15 cellular contexts compared by ENCODE assay signal in the genomic region with DNA sequence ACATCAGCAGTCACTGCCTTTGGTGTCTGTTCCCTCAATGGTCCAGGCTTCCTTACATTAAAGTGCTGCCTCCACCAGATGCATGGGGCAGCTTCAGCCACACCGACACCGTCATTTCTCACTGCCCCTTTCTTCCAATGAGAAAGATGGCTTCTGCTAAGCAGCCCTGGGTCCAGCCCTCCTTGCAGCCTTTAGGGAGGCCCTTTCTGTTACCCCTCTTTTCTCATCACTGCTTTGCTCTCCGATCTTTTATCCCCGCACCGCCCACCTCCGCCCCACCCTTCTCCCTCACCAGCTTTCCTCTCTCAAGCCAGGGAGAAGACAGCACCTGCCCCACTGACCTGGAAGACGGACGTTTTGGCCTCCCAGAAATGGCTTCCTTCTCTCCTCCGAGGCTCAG. TPM values are rescaled to one million over a fixed set of nuclear protein-coding genes. Genes with fewer than 3 reads are reported as not detected.
DNase-seq lines count a peak whose midpoint lies in the region; ATAC-seq, FAIRE-seq and TF ChIP-seq lines count a peak whose summit lies in the region.
"Had no signal": no experiment of that assay in that cellular context is flagged by ENCODE, and none has a peak within 500 bp of the region (broad histone marks: within the 10 kb centered on the region; RNA-seq: fewer than 3 reads in every experiment).

No MANE protein-coding gene starts in this region.

- no peak for DNase-seq in activated naive CD4-positive, alpha-beta T cell (lab: John Stamatoyannopoulos, UW)
- no peak for DNase-seq in T-helper 17 cell
- no peak for DNase-seq in effector memory CD4-positive, alpha-beta T cell
- no peak for DNase-seq in type B pancreatic cell (ENCODE audit: extremely low spot score, unreplicated experiment)
- no peak for DNase-seq in aorta
- DNase-seq in GM12891 (ENCODE audit: insufficient read length, low spot score): no peak
- no peak for DNase-seq in NCI-H82 treated with DMSO at 0.1 percent for 48 hours (lab: John Stamatoyannopoulos, UW; ENCODE audit: unreplicated experiment)
- DNase-seq: activated gamma-delta T cell, hippocampal formation, ovary, uterus had no signal

- H3K36me3 Mint-ChIP-seq in activated naive CD4-positive, alpha-beta T cell treated with anti-CD3 and anti-CD28 coated beads, Interleukin-2, amount 50 U/mL, for 24 hours: peaks cover 4% of the 10 kb centered on the region
- H3K36me3 Mint-ChIP-seq in T-helper 17 cell (ENCODE audit: low read depth): peaks cover 5% of the 10 kb centered on the region
- peaks cover 3% of the 10 kb centered on the region for H3K36me3 Mint-ChIP-seq in type B pancreatic cell

- WGBS in aorta, 2 donors: 90 to 92% methylated on average over 9 of the region's 9 CpGs

- ATAC-seq in T-helper 17 cell (no peak), aorta (ENCODE audit: low FRiP score) (no peak)

- H3K4me3 Mint-ChIP-seq in activated naive CD4-positive, alpha-beta T cell treated with anti-CD3 and anti-CD28 coated beads, Interleukin-2, amount 50 U/mL, for 24 hours: peak overlapping the region; percentile 79
- H3K4me3 Mint-ChIP-seq in T-helper 17 cell (peak overlapping the region; percentile 87), type B pancreatic cell (peak overlapping the region; percentile 11)

- intact Hi-C loops in aorta (cut with DNase I): no loop called here

- no peak overlapping the region for H3K27ac Mint-ChIP-seq in activated naive CD4-positive, alpha-beta T cell treated with anti-CD3 and anti-CD28 coated beads, Interleukin-2, amount 50 U/mL, for 24 hours
- H3K27ac Mint-ChIP-seq in T-helper 17 cell (peak overlapping the region; percentile 87), type B pancreatic cell (no peak overlapping the region)

- peak overlapping the region; percentile 44 for H3K4me3 ChIP-seq in effector memory CD4-positive, alpha-beta T cell (ENCODE audit: insufficient read depth, low read depth, low read length, poor library complexity, severe bottlenecking)
- H3K4me3 ChIP-seq in aorta (ENCODE audit: low read length in 2 of 2): no peak overlapping the region
- H3K4me3 ChIP-seq: ovary, uterus had no signal

- TF ChIP-seq POLR2A in GM12891 (IDR thresholded peaks at IDR 0.05; ENCODE audit: low read depth, low read length): no peak

- peak overlapping the region; percentile 33 for H3K27ac ChIP-seq in effector memory CD4-positive, alpha-beta T cell (ENCODE audit: insufficient read depth, low read length, poor library complexity, severe bottlenecking)
- no peak overlapping the region for H3K27ac ChIP-seq in aorta (ENCODE audit: low read depth in 1 of 2, low read length in 2 of 2)
- H3K27ac ChIP-seq: ovary, uterus had no signal

- H3K4me1 Mint-ChIP-seq in activated naive CD4-positive, alpha-beta T cell treated with anti-CD3 and anti-CD28 coated beads, Interleukin-2, amount 50 U/mL, for 24 hours: peaks cover 19% of the 10 kb centered on the region
- H3K4me1 Mint-ChIP-seq in T-helper 17 cell (peaks cover 38% of the 10 kb centered on the region), type B pancreatic cell (ENCODE audit: unreplicated experiment) (peaks cover 21% of the 10 kb centered on the region)

- no peaks in the 10 kb centered on the region for H3K27me3 ChIP-seq in effector memory CD4-positive, alpha-beta T cell (replicated peaks; ENCODE audit: control insufficient read depth, insufficient read depth, low read length, poor library complexity, severe bottlenecking)
- H3K27me3 ChIP-seq in aorta (ENCODE audit: control insufficient read depth in 1 of 2, insufficient read depth in 2 of 2, low read length in 1 of 2): no peaks in the 10 kb centered on the region
- H3K27me3 ChIP-seq: ovary, uterus had no signal

- H3K4me1 ChIP-seq in effector memory CD4-positive, alpha-beta T cell (ENCODE audit: control insufficient read depth, insufficient read depth, low read length, poor library complexity, severe bottlenecking): peaks cover 22% of the 10 kb centered on the region
- H3K4me1 ChIP-seq in aorta (ENCODE audit: control insufficient read depth in 1 of 2, insufficient read depth in 2 of 2, low read length in 2 of 2): no peaks in the 10 kb centered on the region
- H3K4me1 ChIP-seq: uterus had no signal

- no peak for TF ChIP-seq CTCF in type B pancreatic cell (conservative IDR thresholded peaks at IDR 0.05)

- peaks cover 17% of the 10 kb centered on the region for H3K36me3 ChIP-seq in effector memory CD4-positive, alpha-beta T cell (ENCODE audit: control insufficient read depth, insufficient read depth, low read length)
- H3K36me3 ChIP-seq in aorta (ENCODE audit: control insufficient read depth in 1 of 2, insufficient read depth in 2 of 2, low read length in 1 of 2): peaks cover 0 to 3% of the 10 kb centered on the region in 2 donors
- H3K36me3 ChIP-seq: ovary, uterus had no signal

- H3K9me3 ChIP-seq in T-helper 17 cell (ENCODE audit: control insufficient read depth, low read length, poor library complexity, severe bottlenecking): no peaks in the 10 kb centered on the region
- no peaks in the 10 kb centered on the region for H3K9me3 ChIP-seq in effector memory CD4-positive, alpha-beta T cell (ENCODE audit: control insufficient read depth, low read length)
- no peaks in the 10 kb centered on the region for H3K9me3 ChIP-seq in aorta (ENCODE audit: control insufficient read depth, low read length)
- H3K9me3 ChIP-seq: ovary, uterus had no signal

- no peak for FAIRE-seq in GM12891 (lab: Jason Lieb, UNC)

- no peaks in the 10 kb centered on the region for H3K9me3 Mint-ChIP-seq in activated naive CD4-positive, alpha-beta T cell treated with anti-CD3 and anti-CD28 coated beads, Interleukin-2, amount 50 U/mL, for 24 hours
- H3K9me3 Mint-ChIP-seq in type B pancreatic cell: no peaks in the 10 kb centered on the region
- H3K9me3 Mint-ChIP-seq: stimulated activated naive B cell treated with anti-CD40 and anti-IgM and Interleukin-4, amounts not matched to agents 10 μg/mL and 1 μg/mL and 100 μg/mL, for 72 hours had no signal

- H3K27me3 Mint-ChIP-seq in activated naive CD4-positive, alpha-beta T cell treated with anti-CD3 and anti-CD28 coated beads, Interleukin-2, amount 50 U/mL, for 24 hours: no peaks in the 10 kb centered on the region
- H3K27me3 Mint-ChIP-seq in T-helper 17 cell: no peaks in the 10 kb centered on the region
- no peaks in the 10 kb centered on the region for H3K27me3 Mint-ChIP-seq in type B pancreatic cell
- H3K27me3 Mint-ChIP-seq: stimulated activated naive B cell treated with anti-CD40 and anti-IgM and Interleukin-4, amounts not matched to agents 10 μg/mL and 1 μg/mL and 100 μg/mL, for 72 hours had no signal

TF ChIP-seq in GM12891, 5 proteins besides CTCF, POLR2A, EP300 and RAD21:
- TF ChIP-seq SPI1 (IDR thresholded peaks at IDR 0.05; ENCODE audit: low read depth, low read length) (no peak), POLR2AphosphoS5 (IDR thresholded peaks at IDR 0.05; ENCODE audit: low read depth, low read length) (no peak; the same call in 1 of the 2 replicates), PAX5 (IDR thresholded peaks at IDR 0.05; ENCODE audit: insufficient read depth, low read length, severe bottlenecking) (no peak), TAF1 (IDR thresholded peaks at IDR 0.05; ENCODE audit: low read depth, low read length) (no peak), POU2F2 (IDR thresholded peaks at IDR 0.05; ENCODE audit: low read depth, low read length) (no peak)

RNA-seq across cellular contexts. Expression of a gene that starts 28.2 kb away (rescaled TPM):
- total RNA-seq in T-helper 17 cell (1 to 10 TPM; 2.0 to 4.4 TPM), type B pancreatic cell (ENCODE audit: low replicate concordance) (not detected in 2 replicates), aorta (1 to 10 TPM; 1.4 to 2.8 TPM)
- polyA plus RNA-seq in aorta: 1 to 10 TPM in 1 of 2 donors, not detected in 1; 2.9 TPM
- polyA plus RNA-seq in GM12891 (2012; ENCODE audit: low read depth, missing spikeins): 0.26 TPM
- total RNA-seq: skeletal muscle tissue had no signal

RNA-seq across cellular contexts. Expression of a gene that starts 28.7 kb away (rescaled TPM):
- total RNA-seq in T-helper 17 cell (1 to 10 TPM; 4.0 to 4.7 TPM), type B pancreatic cell (ENCODE audit: low replicate concordance) (not detected in 2 replicates), aorta (not detected)
- polyA plus RNA-seq in aorta: under 1 TPM in 1 of 2 donors, not detected in 1; 0.25 TPM
- 1.7 TPM for polyA plus RNA-seq in GM12891 (2012; ENCODE audit: low read depth, missing spikeins)
- total RNA-seq: cardiac septum had no signal

Comparison
In these comparisons a context has a peak if more than half of its experiments do, and no peak if none do; other contexts are left out.
1. H3K4me3 Mint-ChIP-seq: peak in every context shown above with its lines; median percentile 87 in T-helper 17 cell; 79 in activated naive CD4-positive, alpha-beta T cell treated with anti-CD3 and anti-CD28 coated beads, Interleukin-2, amount 50 U/mL, for 24 hours; 11 in type B pancreatic cell.